8 cellular contexts compared by ENCODE assay signal in the genomic region with DNA sequence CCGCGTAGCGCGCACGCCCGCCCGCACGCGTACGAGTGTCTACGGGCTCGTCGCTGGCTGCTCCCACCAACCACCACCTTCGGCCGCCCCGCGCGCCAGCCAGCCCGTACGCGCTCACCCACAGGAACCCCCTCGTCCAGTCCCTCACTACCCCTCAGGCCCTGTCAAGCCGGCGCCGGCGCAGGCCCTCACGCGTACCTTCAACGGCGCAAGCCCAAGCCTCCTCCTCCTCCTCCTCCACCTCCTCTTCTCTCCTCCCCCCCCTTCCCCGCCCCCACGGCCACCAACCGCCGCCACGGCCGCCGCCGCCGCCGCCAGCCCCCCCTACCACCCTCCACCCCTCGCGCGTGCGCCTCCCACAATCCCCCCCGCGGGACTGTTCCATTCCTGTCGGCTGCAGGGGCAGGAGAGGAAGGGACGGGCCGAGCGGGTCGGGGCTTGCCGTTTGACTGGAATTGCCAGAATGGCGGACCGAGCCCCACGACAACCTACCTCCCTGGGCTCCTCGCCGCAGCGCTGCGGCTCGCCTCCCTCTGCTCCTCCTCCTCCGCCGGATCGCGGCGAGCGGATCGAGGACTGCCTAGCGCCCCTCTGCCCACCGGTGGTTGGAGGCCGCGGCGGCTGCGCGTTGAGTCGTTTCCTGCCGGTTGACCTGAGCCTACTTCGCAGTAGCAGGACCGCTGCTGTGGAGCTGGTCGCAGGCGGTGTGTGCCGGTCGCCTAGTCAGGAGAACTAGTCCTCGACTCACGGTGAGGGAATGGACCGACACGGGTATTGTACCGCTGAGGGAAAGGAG. TPM values are rescaled to one million over a fixed set of nuclear protein-coding genes. Genes with fewer than 3 reads are reported as not detected.
A peak's percentile ranks its signal among the peaks of the same experiment; 100 is the strongest.
DNase-seq lines count a peak whose midpoint lies in the region; ATAC-seq and TF ChIP-seq lines count a peak whose summit lies in the region.

A gene with protein sequence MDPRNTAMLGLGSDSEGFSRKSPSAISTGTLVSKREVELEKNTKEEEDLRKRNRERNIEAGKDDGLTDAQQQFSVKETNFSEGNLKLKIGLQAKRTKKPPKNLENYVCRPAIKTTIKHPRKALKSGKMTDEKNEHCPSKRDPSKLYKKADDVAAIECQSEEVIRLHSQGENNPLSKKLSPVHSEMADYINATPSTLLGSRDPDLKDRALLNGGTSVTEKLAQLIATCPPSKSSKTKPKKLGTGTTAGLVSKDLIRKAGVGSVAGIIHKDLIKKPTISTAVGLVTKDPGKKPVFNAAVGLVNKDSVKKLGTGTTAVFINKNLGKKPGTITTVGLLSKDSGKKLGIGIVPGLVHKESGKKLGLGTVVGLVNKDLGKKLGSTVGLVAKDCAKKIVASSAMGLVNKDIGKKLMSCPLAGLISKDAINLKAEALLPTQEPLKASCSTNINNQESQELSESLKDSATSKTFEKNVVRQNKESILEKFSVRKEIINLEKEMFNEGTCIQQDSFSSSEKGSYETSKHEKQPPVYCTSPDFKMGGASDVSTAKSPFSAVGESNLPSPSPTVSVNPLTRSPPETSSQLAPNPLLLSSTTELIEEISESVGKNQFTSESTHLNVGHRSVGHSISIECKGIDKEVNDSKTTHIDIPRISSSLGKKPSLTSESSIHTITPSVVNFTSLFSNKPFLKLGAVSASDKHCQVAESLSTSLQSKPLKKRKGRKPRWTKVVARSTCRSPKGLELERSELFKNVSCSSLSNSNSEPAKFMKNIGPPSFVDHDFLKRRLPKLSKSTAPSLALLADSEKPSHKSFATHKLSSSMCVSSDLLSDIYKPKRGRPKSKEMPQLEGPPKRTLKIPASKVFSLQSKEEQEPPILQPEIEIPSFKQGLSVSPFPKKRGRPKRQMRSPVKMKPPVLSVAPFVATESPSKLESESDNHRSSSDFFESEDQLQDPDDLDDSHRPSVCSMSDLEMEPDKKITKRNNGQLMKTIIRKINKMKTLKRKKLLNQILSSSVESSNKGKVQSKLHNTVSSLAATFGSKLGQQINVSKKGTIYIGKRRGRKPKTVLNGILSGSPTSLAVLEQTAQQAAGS (N-terminal part only) (minus strand): TSS at position 223 of the 796 bp plus-strand sequence. CDS start 41,284 bp downstream, outside the sequence.

- DNase-seq in GM13976 (ENCODE audit: low spot score) (peak; percentile 93), NCI-H1694 treated with DMSO at 0.1 percent for 48 hours (lab: John Stamatoyannopoulos, UW) (peak; percentile 97), amniotic stem cell (lab: John Stamatoyannopoulos, UW) (peak; percentile 89), left cardiac atrium (peak; percentile 93), progenitor cell of endocrine pancreas (ENCODE audit: low spot score, unreplicated experiment) (peak; percentile 82), upper lobe of right lung (peak; percentile 98)

- no peaks in the 10 kb centered on the region for H3K36me3 ChIP-seq in upper lobe of right lung

- ATAC-seq in HG02884 (IDR thresholded peaks at IDR 0.05; ENCODE audit: unreplicated experiment) (peak; percentile 72), left cardiac atrium (peak; percentile 96), upper lobe of right lung (peak; percentile 96)

- intact Hi-C loops in left cardiac atrium (cut with DNase I) (no loop called here), upper lobe of right lung (cut with DNase I) (no loop called here)

- H3K27me3 ChIP-seq in upper lobe of right lung = no peaks in the 10 kb centered on the region

- no peaks in the 10 kb centered on the region for H3K27me3 Mint-ChIP-seq in T-helper 1 cell treated with Interleukin-12 subunit alpha and Interleukin-12 subunit beta and Interleukin-4 antibody, amounts not matched to agents 30 μg/mL and 1 μg/mL, for 36 hours (ENCODE audit: low read depth)
- no peaks in the 10 kb centered on the region for H3K27me3 Mint-ChIP-seq in progenitor cell of endocrine pancreas

- in situ Hi-C loops in GM13976 (cut with MboI; ENCODE audit: low sequenced_read_pairs, unreplicated experiment) = no loop called here

- H3K27ac Mint-ChIP-seq in T-helper 1 cell treated with Interleukin-12 subunit alpha and Interleukin-12 subunit beta and Interleukin-4 antibody, amounts not matched to agents 30 μg/mL and 1 μg/mL, for 36 hours = peak within 1 kb of the TSS; percentile 99
- H3K27ac Mint-ChIP-seq in progenitor cell of endocrine pancreas = peak within 1 kb of the TSS; percentile 98

- peaks cover 37% of the 10 kb centered on the region for H3K4me1 ChIP-seq in upper lobe of right lung

- peak within 1 kb of the TSS; percentile 86 for H3K4me3 ChIP-seq in upper lobe of right lung

- H3K27ac ChIP-seq in upper lobe of right lung = peak within 1 kb of the TSS; percentile 98

- H3K9me3 ChIP-seq in upper lobe of right lung = no peaks in the 10 kb centered on the region

- no peaks in the 10 kb centered on the region for H3K9me3 Mint-ChIP-seq in T-helper 1 cell treated with Interleukin-12 subunit alpha and Interleukin-12 subunit beta and Interleukin-4 antibody, amounts not matched to agents 30 μg/mL and 1 μg/mL, for 36 hours
- no peaks in the 10 kb centered on the region for H3K9me3 Mint-ChIP-seq in progenitor cell of endocrine pancreas (ENCODE audit: low read depth)

- peaks cover 34% of the 10 kb centered on the region for H3K4me1 Mint-ChIP-seq in T-helper 1 cell treated with Interleukin-12 subunit alpha and Interleukin-12 subunit beta and Interleukin-4 antibody, amounts not matched to agents 30 μg/mL and 1 μg/mL, for 36 hours (ENCODE audit: low read depth)
- peaks cover 24% of the 10 kb centered on the region for H3K4me1 Mint-ChIP-seq in progenitor cell of endocrine pancreas (ENCODE audit: low read depth)

- H3K4me3 Mint-ChIP-seq in T-helper 1 cell treated with Interleukin-12 subunit alpha and Interleukin-12 subunit beta and Interleukin-4 antibody, amounts not matched to agents 30 μg/mL and 1 μg/mL, for 36 hours = peak within 1 kb of the TSS; percentile 99
- peak within 1 kb of the TSS; percentile 93 for H3K4me3 Mint-ChIP-seq in progenitor cell of endocrine pancreas (ENCODE audit: low read depth)

- peaks cover 7% of the 10 kb centered on the region for H3K36me3 Mint-ChIP-seq in T-helper 1 cell treated with Interleukin-12 subunit alpha and Interleukin-12 subunit beta and Interleukin-4 antibody, amounts not matched to agents 30 μg/mL and 1 μg/mL, for 36 hours (ENCODE audit: low read depth)
- H3K36me3 Mint-ChIP-seq in progenitor cell of endocrine pancreas (ENCODE audit: insufficient read depth) = peaks cover 2% of the 10 kb centered on the region

- TF ChIP-seq CTCF in GM13976 (IDR thresholded peaks at IDR 0.05; ENCODE audit: borderline replicate concordance, control extremely low read depth, extremely low read depth, insufficient read depth, missing control alignments) (no peak), progenitor cell of endocrine pancreas (IDR thresholded peaks at IDR 0.05; ENCODE audit: unreplicated experiment) (no peak), upper lobe of right lung (IDR thresholded peaks at IDR 0.05) (peak; percentile 8)

RNA-seq across cellular contexts. Expression of the gene that starts here (rescaled TPM):
- 10 to 100 TPM; 40.6 to 45.9 TPM for total RNA-seq in left cardiac atrium
- 49.7 and 51.3 TPM in 2 replicates for total RNA-seq in progenitor cell of endocrine pancreas
- 56.6 TPM for total RNA-seq in upper lobe of right lung

Comparison
In these comparisons a context has a peak if more than half of its experiments do, and no peak if none do; other contexts are left out.
1. Peak in every context shown above with its lines: DNase-seq, ATAC-seq, H3K4me3 ChIP-seq and H3K27ac ChIP-seq.